ENCODE assay signal across 20 cellular contexts in the genomic region with DNA sequence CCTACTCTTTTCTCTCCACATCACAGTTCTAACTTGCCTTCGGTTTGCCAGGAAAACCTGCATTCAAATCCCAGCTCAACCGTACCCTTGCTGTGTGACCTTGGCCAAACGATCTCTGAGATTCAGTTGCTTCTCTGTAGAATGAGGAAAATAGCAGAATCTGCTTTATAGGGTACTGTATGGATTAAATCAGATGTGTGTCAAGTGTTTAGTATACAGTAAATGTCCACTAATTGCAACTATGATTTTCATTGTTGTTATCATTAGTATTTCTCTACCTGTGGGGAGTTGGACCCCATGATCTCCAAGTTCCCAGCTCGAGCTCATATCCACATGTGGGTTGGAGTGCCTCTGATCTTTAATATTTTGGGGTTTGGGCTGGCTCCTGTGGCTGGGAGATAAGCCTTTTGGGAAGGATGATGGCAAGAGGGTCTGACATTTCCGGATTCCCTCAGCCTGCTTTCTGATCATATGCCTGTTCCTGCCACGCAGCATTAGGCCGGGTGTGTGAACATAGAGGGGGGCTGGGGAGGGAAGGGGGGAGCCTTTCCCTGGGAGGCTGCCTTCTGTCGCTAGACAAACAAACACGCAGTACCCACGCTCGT.
"Had no signal": no experiment of that assay in that cellular context is flagged by ENCODE, and none has a peak within 500 bp of the region (broad histone marks: within the 10 kb centered on the region; RNA-seq: fewer than 3 reads in every experiment).

No MANE protein-coding gene starts in this region.

- H3K4me3 Mint-ChIP-seq: naive B cell; nephron; stimulated activated effector memory CD8-positive, alpha-beta T cell treated with anti-CD3 and anti-CD28 coated beads, Interleukin-12 subunit alpha, Interleukin-12 subunit beta, amount 100 ng/mL, for 72 hours had no signal

- H3K36me3 Mint-ChIP-seq: naive B cell; stimulated activated effector memory CD8-positive, alpha-beta T cell treated with anti-CD3 and anti-CD28 coated beads, Interleukin-12 subunit alpha, Interleukin-12 subunit beta, amount 100 ng/mL, for 72 hours had no signal

- H2AFZ ChIP-seq: hepatocyte had no signal

- H3K4me2 ChIP-seq: hepatocyte had no signal

- H3K36me3 ChIP-seq: esophagus squamous epithelium, neutrophil, right lobe of liver, suprapubic skin, tibial artery, upper lobe of left lung, uterus had no signal

- H3K27me3 ChIP-seq: hepatocyte, right lobe of liver, upper lobe of left lung, uterus had no signal

- H3K9me3 Mint-ChIP-seq: nephron; stimulated activated effector memory CD8-positive, alpha-beta T cell treated with anti-CD3 and anti-CD28 coated beads, Interleukin-12 subunit alpha, Interleukin-12 subunit beta, amount 100 ng/mL, for 72 hours had no signal

- H3K27ac ChIP-seq: esophagus squamous epithelium, hepatocyte, neutrophil, psoas muscle, right lobe of liver, suprapubic skin, tibial artery, upper lobe of left lung, uterus had no signal

- H3K4me1 Mint-ChIP-seq: naive B cell; nephron; stimulated activated effector memory CD8-positive, alpha-beta T cell treated with anti-CD3 and anti-CD28 coated beads, Interleukin-12 subunit alpha, Interleukin-12 subunit beta, amount 100 ng/mL, for 72 hours had no signal

- DNase-seq: effector memory CD4-positive, alpha-beta T cell; esophagus squamous epithelium; left colon; left ventricle myocardium superior; mesenchymal stem cell; naive B cell; psoas muscle; right lobe of liver; stimulated activated CD4-positive, alpha-beta T cell treated with anti-CD3 and anti-CD28 coated beads, Interleukin-4, amount 100 ng/mL, for 1 hour; stimulated activated CD8-positive, alpha-beta memory T cell treated with anti-CD3 and anti-CD28 coated beads, Interleukin-4, amount 100 ng/mL, for 48 hours; stimulated activated naive CD8-positive, alpha-beta T cell treated with anti-CD3 and anti-CD28 coated beads, Interleukin-15, Interleukin-2, amounts not matched to agents 100 U/mL and 50 U/mL, for 24 hours; tibial artery; upper lobe of left lung; uterus had no signal

- H3K79me2 ChIP-seq: hepatocyte had no signal

- H3K4me3 ChIP-seq: esophagus squamous epithelium, hepatocyte, lung, psoas muscle, right lobe of liver, suprapubic skin, tibial artery, upper lobe of left lung, uterus had no signal

- H3K4me1 ChIP-seq: esophagus squamous epithelium, psoas muscle, right lobe of liver, suprapubic skin, tibial artery, upper lobe of left lung, uterus had no signal

- H3K9me3 ChIP-seq: esophagus squamous epithelium, neutrophil, psoas muscle, right lobe of liver, tibial artery, upper lobe of left lung, uterus had no signal

- ATAC-seq: left colon; left ventricle myocardium superior; psoas muscle; stimulated activated naive CD8-positive, alpha-beta T cell treated with anti-CD3 and anti-CD28 coated beads, Interleukin-15, Interleukin-2, amounts not matched to agents 100 U/mL and 50 U/mL, for 24 hours had no signal

- H3K27ac Mint-ChIP-seq: naive B cell; nephron; stimulated activated effector memory CD8-positive, alpha-beta T cell treated with anti-CD3 and anti-CD28 coated beads, Interleukin-12 subunit alpha, Interleukin-12 subunit beta, amount 100 ng/mL, for 72 hours had no signal
